Comparison of ENCODE assay signal across 1 cellular context in the genomic region with DNA sequence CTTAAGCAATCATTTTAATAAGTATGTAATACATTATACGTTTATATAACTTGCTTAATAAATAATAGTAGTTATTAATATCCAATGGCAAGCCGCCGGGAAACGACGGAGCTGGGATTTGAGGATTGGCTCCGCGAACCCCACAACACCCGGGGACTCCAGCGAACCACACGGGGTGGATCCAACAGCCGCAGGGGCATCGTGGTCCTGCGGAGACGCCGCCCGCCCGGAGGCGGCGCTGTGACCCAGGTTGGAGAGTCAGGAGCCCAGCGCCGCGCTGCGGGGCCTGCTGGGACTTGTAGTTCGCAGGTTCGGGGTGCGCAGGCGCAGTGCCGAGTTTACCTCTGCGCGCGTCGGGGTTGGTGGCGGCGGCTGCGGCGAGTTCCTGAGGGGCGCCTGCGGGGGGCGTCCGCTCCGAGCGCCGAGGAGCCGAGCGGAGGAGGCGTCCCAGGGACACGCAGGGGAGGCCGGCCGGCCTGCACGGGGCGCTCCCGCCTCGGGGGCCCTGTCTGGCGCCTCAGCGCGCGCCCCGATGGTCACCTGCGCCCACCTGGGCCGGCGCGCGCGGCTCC.
A peak's percentile ranks its signal among the peaks of the same experiment; 100 is the strongest.
TF ChIP-seq lines count a peak whose summit lies in the region.

ZNF554 (plus strand) TSS at position 329 of the 572 bp plus-strand sequence; CDS start at position 533, 204 bp downstream.

TF ChIP-seq in HepG2, 621 proteins besides CTCF, POLR2A, EP300 and RAD21 (continued from another document and continues in another):
- TF ChIP-seq ZNF431 (CRISPR knock-in tag; IDR thresholded peaks at IDR 0.05; ENCODE audit: borderline replicate concordance, low read depth) (no peak), THRA (CRISPR knock-in tag; IDR thresholded peaks at IDR 0.05; ENCODE audit: borderline replicate concordance) (peak; percentile 65), ZNF563 (CRISPR knock-in tag; IDR thresholded peaks at IDR 0.05) (no peak; the same call in 1 of the 2 replicates), JDP2 (CRISPR knock-in tag; IDR thresholded peaks at IDR 0.05; ENCODE audit: borderline replicate concordance) (no peak), BHLHE40 (IDR thresholded peaks at IDR 0.05; ENCODE audit: low read length) (peak; percentile 61), REST (IDR thresholded peaks at IDR 0.05; ENCODE audit: borderline replicate concordance in 1 of 2, low read depth in 1 of 2, low read length in 2 of 2) (no peak; a peak in 1 of 4 replicates), REXO4 (CRISPR knock-in tag; IDR thresholded peaks at IDR 0.05; ENCODE audit: borderline replicate concordance) (no peak), KDM6A (CRISPR knock-in tag; IDR thresholded peaks at IDR 0.05; ENCODE audit: low read depth) (no peak), ETS1 (CRISPR knock-in tag; IDR thresholded peaks at IDR 0.05) (no peak), GMEB2 (CRISPR knock-in tag; IDR thresholded peaks at IDR 0.05; ENCODE audit: low read depth) (peak; percentile 60), PREB (CRISPR knock-in tag; IDR thresholded peaks at IDR 0.05) (no peak), ZBTB42 (CRISPR knock-in tag; IDR thresholded peaks at IDR 0.05) (no peak), MAFG (CRISPR knock-in tag; IDR thresholded peaks at IDR 0.05) (no peak), HMGA1 (CRISPR knock-in tag; conservative IDR thresholded peaks at IDR 0.05) (no peak), ZNF670 (CRISPR knock-in tag; IDR thresholded peaks at IDR 0.05; ENCODE audit: borderline replicate concordance) (peak; percentile 90), ADNP (CRISPR knock-in tag; IDR thresholded peaks at IDR 0.05) (no peak), ZNF451 (CRISPR knock-in tag; IDR thresholded peaks at IDR 0.05) (peak; percentile 84; the same call in 1 of the 2 replicates), DNMT1 (CRISPR knock-in tag; IDR thresholded peaks at IDR 0.05) (no peak), ZNF605 (CRISPR knock-in tag; IDR thresholded peaks at IDR 0.05) (peak; percentile 74), TEAD2 (CRISPR knock-in tag; IDR thresholded peaks at IDR 0.05) (no peak), SP4 (CRISPR knock-in tag; IDR thresholded peaks at IDR 0.05) (peak; percentile 78), ZNF552 (CRISPR knock-in tag; IDR thresholded peaks at IDR 0.05; ENCODE audit: borderline replicate concordance) (peak; percentile 50; the same call in 1 of the 2 replicates), ZNF484 (CRISPR knock-in tag; IDR thresholded peaks at IDR 0.05; ENCODE audit: borderline replicate concordance, low read depth) (no peak), RCOR2 (CRISPR knock-in tag; IDR thresholded peaks at IDR 0.05) (no peak), MLX (CRISPR knock-in tag; IDR thresholded peaks at IDR 0.05) (0 out of 2 replicates have a peak, but pooled peaks have one; percentile 16), ARNT2 (CRISPR knock-in tag; IDR thresholded peaks at IDR 0.05; ENCODE audit: low read depth) (peak; percentile 92), DR1 (CRISPR knock-in tag; IDR thresholded peaks at IDR 0.05) (0 out of 2 replicates have a peak, but pooled peaks have one; percentile 40), E2F1 (CRISPR knock-in tag; IDR thresholded peaks at IDR 0.05) (peak; percentile 47; the same call in 1 of the 2 replicates), ZBTB33 (CRISPR knock-in tag; IDR thresholded peaks at IDR 0.05) (peak; percentile 96), ZFX (CRISPR knock-in tag; IDR thresholded peaks at IDR 0.05; ENCODE audit: low read depth) (peak; percentile 81; the same call in 1 of the 2 replicates), NCOA2 (CRISPR knock-in tag; IDR thresholded peaks at IDR 0.05) (peak; percentile 29; the same call in 1 of the 2 replicates), HNF4G (IDR thresholded peaks at IDR 0.05; ENCODE audit: borderline replicate concordance, low read depth, low read length) (peak; percentile 30; the same call in 1 of the 2 replicates), HNF4G (CRISPR knock-in tag; IDR thresholded peaks at IDR 0.05; ENCODE audit: borderline replicate concordance, low read depth) (peak; percentile 46; the same call in 1 of the 2 replicates), SIN3A (IDR thresholded peaks at IDR 0.05; ENCODE audit: borderline replicate concordance, low read depth, low read length) (0 out of 2 replicates have a peak, but pooled peaks have one; percentile 65), HDAC6 (IDR thresholded peaks at IDR 0.05; ENCODE audit: low read depth, low read length) (no peak), ZNF350 (CRISPR knock-in tag; IDR thresholded peaks at IDR 0.05; ENCODE audit: borderline replicate concordance, low read depth) (peak; percentile 88), ZNF800 (CRISPR knock-in tag; IDR thresholded peaks at IDR 0.05) (no peak), TOE1 (CRISPR knock-in tag; IDR thresholded peaks at IDR 0.05) (no peak), CBX1 (IDR thresholded peaks at IDR 0.05; ENCODE audit: low read depth) (no peak), ZNF460 (CRISPR knock-in tag; IDR thresholded peaks at IDR 0.05; ENCODE audit: borderline replicate concordance) (no peak; the same call in 1 of the 2 replicates), KMT2B (CRISPR knock-in tag; IDR thresholded peaks at IDR 0.05) (0 out of 2 replicates have a peak, but pooled peaks have one; percentile 31), CREM (IDR thresholded peaks at IDR 0.05) (peak; percentile 60), CREM (CRISPR knock-in tag; IDR thresholded peaks at IDR 0.05) (no peak), DPF2 (CRISPR knock-in tag; IDR thresholded peaks at IDR 0.05; ENCODE audit: borderline replicate concordance, low read depth) (no peak), ARID2 (CRISPR knock-in tag; IDR thresholded peaks at IDR 0.05; ENCODE audit: borderline replicate concordance) (no peak), ZBTB3 (CRISPR knock-in tag; IDR thresholded peaks at IDR 0.05; ENCODE audit: borderline replicate concordance, low read depth) (0 out of 2 replicates have a peak, but pooled peaks have one; percentile 28), ZNF430 (CRISPR knock-in tag; IDR thresholded peaks at IDR 0.05) (peak; percentile 91)
- TF ChIP-seq, protein P1, sequence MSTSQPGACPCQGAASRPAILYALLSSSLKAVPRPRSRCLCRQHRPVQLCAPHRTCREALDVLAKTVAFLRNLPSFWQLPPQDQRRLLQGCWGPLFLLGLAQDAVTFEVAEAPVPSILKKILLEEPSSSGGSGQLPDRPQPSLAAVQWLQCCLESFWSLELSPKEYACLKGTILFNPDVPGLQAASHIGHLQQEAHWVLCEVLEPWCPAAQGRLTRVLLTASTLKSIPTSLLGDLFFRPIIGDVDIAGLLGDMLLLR (CRISPR knock-in tag; IDR thresholded peaks at IDR 0.05), result peak; percentile 46; the same call in 1 of the 2 replicates
